14 cellular contexts compared by ENCODE assay signal in the genomic region with DNA sequence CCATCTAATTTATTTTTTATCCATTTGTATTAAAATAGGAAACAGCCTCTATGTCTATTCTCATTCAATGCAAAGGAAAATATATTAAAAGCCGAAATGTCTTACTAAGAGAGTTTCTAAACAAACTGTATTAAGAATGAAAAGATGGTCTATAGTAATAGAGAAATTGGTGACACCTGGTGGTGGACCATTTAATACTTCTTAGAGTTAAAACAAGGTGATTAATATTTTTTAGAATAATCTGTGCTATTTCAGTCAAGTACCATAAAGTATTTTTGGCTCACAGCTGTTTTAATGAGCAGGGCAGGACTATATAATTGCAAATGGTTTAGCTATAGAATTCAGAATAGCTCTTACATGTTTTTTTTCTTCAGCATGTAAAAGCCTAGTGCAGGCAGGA. TPM values are rescaled to one million over a fixed set of nuclear protein-coding genes. Genes with fewer than 3 reads are reported as not detected.
DNase-seq lines count a peak whose midpoint lies in the region; ATAC-seq and TF ChIP-seq lines count a peak whose summit lies in the region.
"Had no signal": no experiment of that assay in that cellular context is flagged by ENCODE, and none has a peak within 500 bp of the region (broad histone marks: within the 10 kb centered on the region; RNA-seq: fewer than 3 reads in every experiment).

No MANE protein-coding gene starts in this region.

- H3K27me3 ChIP-seq in cardiac muscle cell (peaks cover 18% of the 10 kb centered on the region), right atrium auricular region (no peaks in the 10 kb centered on the region), OCI-LY3 (ENCODE audit: low read depth, low read length) (peaks cover 13% of the 10 kb centered on the region), endodermal cell (ENCODE audit: control insufficient read depth, insufficient read depth, low read length, poor library complexity, severe bottlenecking) (peaks cover 22% of the 10 kb centered on the region)
- H3K27me3 ChIP-seq: BLaER1 treated with 17β-estradiol and CSF1 and Interleukin-3, amounts not matched to agents 10 nM and 100 nM had no signal

- H3K9ac ChIP-seq in OCI-LY3 (ENCODE audit: low read length) (no peak overlapping the region), endodermal cell (ENCODE audit: extremely low read depth, low read length, poor library complexity, severe bottlenecking) (no peak overlapping the region)
- H3K9ac ChIP-seq: BLaER1 treated with 17β-estradiol and CSF1 and Interleukin-3, amounts not matched to agents 10 nM and 100 nM had no signal

- H3K27ac Mint-ChIP-seq in endodermal cell = no peak overlapping the region
- H3K27ac Mint-ChIP-seq: activated B cell treated with CpG ODN at 0.5 μM for 24 hours had no signal

- 79% methylated on average over 1 of the region's 1 CpG; no CpG with 5 or more reads in 1 of the 2 experiments for WGBS in endodermal cell (ENCODE audit: insufficient coverage in 1 of 2, insufficient read length in 1 of 2), 2 experiments

- H3K4me1 ChIP-seq in cardiac muscle cell (ENCODE audit: low read depth) = no peaks in the 10 kb centered on the region
- no peaks in the 10 kb centered on the region for H3K4me1 ChIP-seq in right atrium auricular region
- no peaks in the 10 kb centered on the region for H3K4me1 ChIP-seq in OCI-LY3 (ENCODE audit: low read length)
- H3K4me1 ChIP-seq in endodermal cell (ENCODE audit: control insufficient read depth, insufficient read depth, low read length) = no peaks in the 10 kb centered on the region
- H3K4me1 ChIP-seq: BLaER1 treated with 17β-estradiol and CSF1 and Interleukin-3, amounts not matched to agents 10 nM and 100 nM had no signal

- H3K36me3 Mint-ChIP-seq in endodermal cell (ENCODE audit: low read depth) = no peaks in the 10 kb centered on the region

- no peaks in the 10 kb centered on the region for H3K9me3 Mint-ChIP-seq in endodermal cell
- H3K9me3 Mint-ChIP-seq: activated B cell treated with CpG ODN at 0.5 μM for 24 hours had no signal

- no peak overlapping the region for H3K27ac ChIP-seq in cardiac muscle cell
- H3K27ac ChIP-seq in right atrium auricular region = no peak overlapping the region
- H3K27ac ChIP-seq in OCI-LY3 (ENCODE audit: low read length) = no peak overlapping the region
- no peak overlapping the region for H3K27ac ChIP-seq in endodermal cell (ENCODE audit: low read depth, low read length)
- H3K27ac ChIP-seq: BLaER1 treated with 17β-estradiol and CSF1 and Interleukin-3, amounts not matched to agents 10 nM and 100 nM; epithelial cell of prostate had no signal

- H3K27me3 Mint-ChIP-seq in endodermal cell (ENCODE audit: insufficient read depth) = peaks cover 18% of the 10 kb centered on the region

- H4K20me1 ChIP-seq in OCI-LY3 (ENCODE audit: insufficient read depth, low read length) = no peaks in the 10 kb centered on the region
- H4K20me1 ChIP-seq: BLaER1 treated with 17β-estradiol and CSF1 and Interleukin-3, amounts not matched to agents 10 nM and 100 nM had no signal

- peak; percentile 21 for TF ChIP-seq CTCF in cardiac muscle cell (IDR thresholded peaks at IDR 0.05; ENCODE audit: low read depth, low read length)
- TF ChIP-seq CTCF in right atrium auricular region (IDR thresholded peaks at IDR 0.05) = peak in 1 of 2 donors; percentile 21
- TF ChIP-seq CTCF in OCI-LY3 (IDR thresholded peaks at IDR 0.05; ENCODE audit: low read depth, low read length) = peak; percentile 47
- TF ChIP-seq CTCF in endodermal cell (conservative IDR thresholded peaks at IDR 0.05) = peak; percentile 68

- ATAC-seq in HG03469 (IDR thresholded peaks at IDR 0.05; ENCODE audit: unreplicated experiment) (no peak), GM18858 (IDR thresholded peaks at IDR 0.05; ENCODE audit: unreplicated experiment) (no peak)

- no peak overlapping the region for H3K4me3 Mint-ChIP-seq in endodermal cell
- H3K4me3 Mint-ChIP-seq: activated B cell treated with CpG ODN at 0.5 μM for 24 hours had no signal

- H3K4me1 Mint-ChIP-seq in endodermal cell = peaks cover 3% of the 10 kb centered on the region
- H3K4me1 Mint-ChIP-seq: activated B cell treated with CpG ODN at 0.5 μM for 24 hours had no signal

- H3K79me2 ChIP-seq in OCI-LY3 (ENCODE audit: low read length) = no peaks in the 10 kb centered on the region

- H3K9me3 ChIP-seq in cardiac muscle cell (ENCODE audit: low read depth) = no peaks in the 10 kb centered on the region
- H3K9me3 ChIP-seq in right atrium auricular region = no peaks in the 10 kb centered on the region
- H3K9me3 ChIP-seq in OCI-LY3 (ENCODE audit: insufficient read depth, low read length) = no peaks in the 10 kb centered on the region
- no peaks in the 10 kb centered on the region for H3K9me3 ChIP-seq in endodermal cell (ENCODE audit: control insufficient read depth, low read length)
- H3K9me3 ChIP-seq: BLaER1 treated with 17β-estradiol and CSF1 and Interleukin-3, amounts not matched to agents 10 nM and 100 nM had no signal

- H3K4me2 ChIP-seq in OCI-LY3 (ENCODE audit: low read length) = no peak overlapping the region
- H3K4me2 ChIP-seq: BLaER1 treated with 17β-estradiol and CSF1 and Interleukin-3, amounts not matched to agents 10 nM and 100 nM had no signal

- DNase-seq in cardiac muscle cell (ENCODE audit: low read depth in 1 of 2, low spot score in 1 of 2) = peak; percentile 9 to 26
- no peak for DNase-seq in right atrium auricular region (ENCODE audit: low spot score)
- no peak for DNase-seq in endodermal cell
- no peak for DNase-seq in NCI-H446 treated with DMSO at 0.1 percent for 48 hours (lab: John Stamatoyannopoulos, UW)
- no peak for DNase-seq in NOMO-1 treated with dmso at 0.1 percent for 144 hours (lab: John Stamatoyannopoulos, UW; ENCODE audit: unreplicated experiment)
- DNase-seq: activated B cell treated with CpG ODN at 0.5 μM for 24 hours, NCI-H2107, Right ventricle myocardium superior had no signal

- no peak overlapping the region for H3K4me3 ChIP-seq in cardiac muscle cell
- H3K4me3 ChIP-seq in right atrium auricular region = no peak overlapping the region
- H3K4me3 ChIP-seq in OCI-LY3 (ENCODE audit: low read length) = no peak overlapping the region
- H3K4me3 ChIP-seq in endodermal cell (ENCODE audit: low read length) = no peak overlapping the region
- H3K4me3 ChIP-seq: BLaER1 treated with 17β-estradiol and CSF1 and Interleukin-3, amounts not matched to agents 10 nM and 100 nM had no signal

- no peak overlapping the region for H2AFZ ChIP-seq in OCI-LY3 (ENCODE audit: low read depth, low read length)

- no peaks in the 10 kb centered on the region for H3K36me3 ChIP-seq in cardiac muscle cell
- H3K36me3 ChIP-seq in right atrium auricular region = no peaks in the 10 kb centered on the region
- no peaks in the 10 kb centered on the region for H3K36me3 ChIP-seq in OCI-LY3 (replicated peaks; ENCODE audit: low read depth, low read length)
- no peaks in the 10 kb centered on the region for H3K36me3 ChIP-seq in endodermal cell (ENCODE audit: control insufficient read depth, insufficient read depth, low read length)
- H3K36me3 ChIP-seq: BLaER1 treated with 17β-estradiol and CSF1 and Interleukin-3, amounts not matched to agents 10 nM and 100 nM had no signal

RNA-seq across cellular contexts. Expression of a gene that starts 55.7 kb away (rescaled TPM):
- total RNA-seq in cardiac muscle cell = 0.36 and 0.60 TPM in 2 replicates
- 1.8 TPM in 1 of 2 replicates, not detected in the other for polyA plus RNA-seq in cardiac muscle cell
- total RNA-seq in right atrium auricular region = 1 to 10 TPM; 2.7 to 8.3 TPM
- not detected for total RNA-seq in endodermal cell
- polyA plus RNA-seq in endodermal cell (2013, experiment 1 of 2) = 0.25 TPM
- polyA plus RNA-seq in endodermal cell (2013, experiment 2 of 2) = 0.29 TPM
- total RNA-seq: activated B cell treated with CpG ODN at 0.5 μM for 24 hours, Right ventricle myocardium superior had no signal
- polyA plus RNA-seq: urinary bladder had no signal

Comparison
In these comparisons a context has a peak if more than half of its experiments do, and no peak if none do; other contexts are left out.
1. DNase-seq: peak in cardiac muscle cell (2 of 2); none in right atrium auricular region (single experiment), endodermal cell (single experiment), NCI-H446 treated with DMSO at 0.1 percent for 48 hours (single experiment) and NOMO-1 treated with dmso at 0.1 percent for 144 hours (single experiment).